Comparison of ENCODE assay signal across 1 cellular context in genomic region chr19:1173160-1173844, GRCh38.
TF ChIP-seq lines count a peak whose summit lies in the region.

No MANE protein-coding gene starts in this region.

TF ChIP-seq in HepG2, 621 proteins besides CTCF, POLR2A, EP300 and RAD21 (continued from another document and continues in another):
- TF ChIP-seq, protein P1, sequence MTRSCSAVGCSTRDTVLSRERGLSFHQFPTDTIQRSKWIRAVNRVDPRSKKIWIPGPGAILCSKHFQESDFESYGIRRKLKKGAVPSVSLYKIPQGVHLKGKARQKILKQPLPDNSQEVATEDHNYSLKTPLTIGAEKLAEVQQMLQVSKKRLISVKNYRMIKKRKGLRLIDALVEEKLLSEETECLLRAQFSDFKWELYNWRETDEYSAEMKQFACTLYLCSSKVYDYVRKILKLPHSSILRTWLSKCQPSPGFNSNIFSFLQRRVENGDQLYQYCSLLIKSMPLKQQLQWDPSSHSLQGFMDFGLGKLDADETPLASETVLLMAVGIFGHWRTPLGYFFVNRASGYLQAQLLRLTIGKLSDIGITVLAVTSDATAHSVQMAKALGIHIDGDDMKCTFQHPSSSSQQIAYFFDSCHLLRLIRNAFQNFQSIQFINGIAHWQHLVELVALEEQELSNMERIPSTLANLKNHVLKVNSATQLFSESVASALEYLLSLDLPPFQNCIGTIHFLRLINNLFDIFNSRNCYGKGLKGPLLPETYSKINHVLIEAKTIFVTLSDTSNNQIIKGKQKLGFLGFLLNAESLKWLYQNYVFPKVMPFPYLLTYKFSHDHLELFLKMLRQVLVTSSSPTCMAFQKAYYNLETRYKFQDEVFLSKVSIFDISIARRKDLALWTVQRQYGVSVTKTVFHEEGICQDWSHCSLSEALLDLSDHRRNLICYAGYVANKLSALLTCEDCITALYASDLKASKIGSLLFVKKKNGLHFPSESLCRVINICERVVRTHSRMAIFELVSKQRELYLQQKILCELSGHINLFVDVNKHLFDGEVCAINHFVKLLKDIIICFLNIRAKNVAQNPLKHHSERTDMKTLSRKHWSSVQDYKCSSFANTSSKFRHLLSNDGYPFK (CRISPR knock-in tag; IDR thresholded peaks at IDR 0.05; ENCODE audit: borderline replicate concordance) = 0 out of 2 replicates have a peak, but pooled peaks have one; percentile 14
- TF ChIP-seq RARA (CRISPR knock-in tag; IDR thresholded peaks at IDR 0.05) (no peak), ERF (CRISPR knock-in tag; IDR thresholded peaks at IDR 0.05) (no peak), ZNF513 (CRISPR knock-in tag; conservative IDR thresholded peaks at IDR 0.05) (no peak), ZFP82 (CRISPR knock-in tag; IDR thresholded peaks at IDR 0.05; ENCODE audit: borderline replicate concordance) (no peak), ZFX (CRISPR knock-in tag; IDR thresholded peaks at IDR 0.05; ENCODE audit: low read depth) (peak; percentile 6; the same call in 1 of the 2 replicates), PCBP1 (IDR thresholded peaks at IDR 0.05; ENCODE audit: borderline replicate concordance, low read depth, low read length) (peak; percentile 70; the same call in 1 of the 2 replicates), ARID5B (CRISPR knock-in tag; IDR thresholded peaks at IDR 0.05) (no peak), CCDC6 (CRISPR knock-in tag; IDR thresholded peaks at IDR 0.05) (no peak), NR2F2 (IDR thresholded peaks at IDR 0.05; ENCODE audit: borderline replicate concordance, low read depth) (peak; percentile 45), THAP11 (CRISPR knock-in tag; IDR thresholded peaks at IDR 0.05) (no peak), MAFK (conservative IDR thresholded peaks at IDR 0.05 in 1 of 2, IDR thresholded peaks at IDR 0.05 in 1 of 2; ENCODE audit: low read length in 2 of 2) (no peak), SP5 (CRISPR knock-in tag; IDR thresholded peaks at IDR 0.05; ENCODE audit: borderline replicate concordance, low read depth) (no peak), ARNT (IDR thresholded peaks at IDR 0.05) (no peak), ZSCAN20 (CRISPR knock-in tag; IDR thresholded peaks at IDR 0.05; ENCODE audit: borderline replicate concordance) (no peak), PAX8 (CRISPR knock-in tag; IDR thresholded peaks at IDR 0.05; ENCODE audit: borderline replicate concordance) (no peak), ZNF564 (CRISPR knock-in tag; IDR thresholded peaks at IDR 0.05) (no peak), ATRX (CRISPR knock-in tag; IDR thresholded peaks at IDR 0.05; ENCODE audit: borderline replicate concordance) (no peak), NAIF1 (CRISPR knock-in tag; IDR thresholded peaks at IDR 0.05; ENCODE audit: borderline replicate concordance) (no peak), ATF4 (CRISPR knock-in tag; IDR thresholded peaks at IDR 0.05) (no peak), ASH2L (IDR thresholded peaks at IDR 0.05; ENCODE audit: insufficient read length, low read depth, low read length) (peak; percentile 46), HOXA3 (CRISPR knock-in tag; IDR thresholded peaks at IDR 0.05) (no peak), FOXJ3 (CRISPR knock-in tag; IDR thresholded peaks at IDR 0.05; ENCODE audit: borderline replicate concordance) (no peak), PATZ1 (CRISPR knock-in tag; IDR thresholded peaks at IDR 0.05) (0 out of 2 replicates have a peak, but pooled peaks have one; percentile 4), ZNF83 (CRISPR knock-in tag; IDR thresholded peaks at IDR 0.05; ENCODE audit: borderline replicate concordance) (no peak), HNF4G (IDR thresholded peaks at IDR 0.05; ENCODE audit: borderline replicate concordance, low read depth, low read length) (no peak), HNF4G (CRISPR knock-in tag; IDR thresholded peaks at IDR 0.05; ENCODE audit: borderline replicate concordance, low read depth) (no peak), RORA (CRISPR knock-in tag; IDR thresholded peaks at IDR 0.05) (no peak), AKAP8 (CRISPR knock-in tag; IDR thresholded peaks at IDR 0.05) (0 out of 2 replicates have a peak, but pooled peaks have one; percentile 12)
- TF ChIP-seq, protein P2, sequence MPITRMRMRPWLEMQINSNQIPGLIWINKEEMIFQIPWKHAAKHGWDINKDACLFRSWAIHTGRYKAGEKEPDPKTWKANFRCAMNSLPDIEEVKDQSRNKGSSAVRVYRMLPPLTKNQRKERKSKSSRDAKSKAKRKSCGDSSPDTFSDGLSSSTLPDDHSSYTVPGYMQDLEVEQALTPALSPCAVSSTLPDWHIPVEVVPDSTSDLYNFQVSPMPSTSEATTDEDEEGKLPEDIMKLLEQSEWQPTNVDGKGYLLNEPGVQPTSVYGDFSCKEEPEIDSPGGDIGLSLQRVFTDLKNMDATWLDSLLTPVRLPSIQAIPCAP (CRISPR knock-in tag; IDR thresholded peaks at IDR 0.05; ENCODE audit: low read depth) = no peak
- TF ChIP-seq, protein P3, sequence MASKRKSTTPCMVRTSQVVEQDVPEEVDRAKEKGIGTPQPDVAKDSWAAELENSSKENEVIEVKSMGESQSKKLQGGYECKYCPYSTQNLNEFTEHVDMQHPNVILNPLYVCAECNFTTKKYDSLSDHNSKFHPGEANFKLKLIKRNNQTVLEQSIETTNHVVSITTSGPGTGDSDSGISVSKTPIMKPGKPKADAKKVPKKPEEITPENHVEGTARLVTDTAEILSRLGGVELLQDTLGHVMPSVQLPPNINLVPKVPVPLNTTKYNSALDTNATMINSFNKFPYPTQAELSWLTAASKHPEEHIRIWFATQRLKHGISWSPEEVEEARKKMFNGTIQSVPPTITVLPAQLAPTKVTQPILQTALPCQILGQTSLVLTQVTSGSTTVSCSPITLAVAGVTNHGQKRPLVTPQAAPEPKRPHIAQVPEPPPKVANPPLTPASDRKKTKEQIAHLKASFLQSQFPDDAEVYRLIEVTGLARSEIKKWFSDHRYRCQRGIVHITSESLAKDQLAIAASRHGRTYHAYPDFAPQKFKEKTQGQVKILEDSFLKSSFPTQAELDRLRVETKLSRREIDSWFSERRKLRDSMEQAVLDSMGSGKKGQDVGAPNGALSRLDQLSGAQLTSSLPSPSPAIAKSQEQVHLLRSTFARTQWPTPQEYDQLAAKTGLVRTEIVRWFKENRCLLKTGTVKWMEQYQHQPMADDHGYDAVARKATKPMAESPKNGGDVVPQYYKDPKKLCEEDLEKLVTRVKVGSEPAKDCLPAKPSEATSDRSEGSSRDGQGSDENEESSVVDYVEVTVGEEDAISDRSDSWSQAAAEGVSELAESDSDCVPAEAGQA (IDR thresholded peaks at IDR 0.05; ENCODE audit: low read depth) = no peak
- TF ChIP-seq, protein P3 (CRISPR knock-in tag; IDR thresholded peaks at IDR 0.05; ENCODE audit: borderline replicate concordance) = no peak
- TF ChIP-seq, protein P4, sequence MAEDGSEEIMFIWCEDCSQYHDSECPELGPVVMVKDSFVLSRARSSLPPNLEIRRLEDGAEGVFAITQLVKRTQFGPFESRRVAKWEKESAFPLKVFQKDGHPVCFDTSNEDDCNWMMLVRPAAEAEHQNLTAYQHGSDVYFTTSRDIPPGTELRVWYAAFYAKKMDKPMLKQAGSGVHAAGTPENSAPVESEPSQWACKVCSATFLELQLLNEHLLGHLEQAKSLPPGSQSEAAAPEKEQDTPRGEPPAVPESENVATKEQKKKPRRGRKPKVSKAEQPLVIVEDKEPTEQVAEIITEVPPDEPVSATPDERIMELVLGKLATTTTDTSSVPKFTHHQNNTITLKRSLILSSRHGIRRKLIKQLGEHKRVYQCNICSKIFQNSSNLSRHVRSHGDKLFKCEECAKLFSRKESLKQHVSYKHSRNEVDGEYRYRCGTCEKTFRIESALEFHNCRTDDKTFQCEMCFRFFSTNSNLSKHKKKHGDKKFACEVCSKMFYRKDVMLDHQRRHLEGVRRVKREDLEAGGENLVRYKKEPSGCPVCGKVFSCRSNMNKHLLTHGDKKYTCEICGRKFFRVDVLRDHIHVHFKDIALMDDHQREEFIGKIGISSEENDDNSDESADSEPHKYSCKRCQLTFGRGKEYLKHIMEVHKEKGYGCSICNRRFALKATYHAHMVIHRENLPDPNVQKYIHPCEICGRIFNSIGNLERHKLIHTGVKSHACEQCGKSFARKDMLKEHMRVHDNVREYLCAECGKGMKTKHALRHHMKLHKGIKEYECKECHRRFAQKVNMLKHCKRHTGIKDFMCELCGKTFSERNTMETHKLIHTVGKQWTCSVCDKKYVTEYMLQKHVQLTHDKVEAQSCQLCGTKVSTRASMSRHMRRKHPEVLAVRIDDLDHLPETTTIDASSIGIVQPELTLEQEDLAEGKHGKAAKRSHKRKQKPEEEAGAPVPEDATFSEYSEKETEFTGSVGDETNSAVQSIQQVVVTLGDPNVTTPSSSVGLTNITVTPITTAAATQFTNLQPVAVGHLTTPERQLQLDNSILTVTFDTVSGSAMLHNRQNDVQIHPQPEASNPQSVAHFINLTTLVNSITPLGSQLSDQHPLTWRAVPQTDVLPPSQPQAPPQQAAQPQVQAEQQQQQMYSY (CRISPR knock-in tag; IDR thresholded peaks at IDR 0.05) = no peak
- TF ChIP-seq, protein P5, sequence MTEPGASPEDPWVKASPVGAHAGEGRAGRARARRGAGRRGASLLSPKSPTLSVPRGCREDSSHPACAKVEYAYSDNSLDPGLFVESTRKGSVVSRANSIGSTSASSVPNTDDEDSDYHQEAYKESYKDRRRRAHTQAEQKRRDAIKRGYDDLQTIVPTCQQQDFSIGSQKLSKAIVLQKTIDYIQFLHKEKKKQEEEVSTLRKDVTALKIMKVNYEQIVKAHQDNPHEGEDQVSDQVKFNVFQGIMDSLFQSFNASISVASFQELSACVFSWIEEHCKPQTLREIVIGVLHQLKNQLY (CRISPR knock-in tag; IDR thresholded peaks at IDR 0.05) = no peak
